In genomic region chr10:100625821-100626220, GRCh38 we compare ENCODE assay signal across 20 cellular contexts.
"Had no signal": no experiment of that assay in that cellular context is flagged by ENCODE, and none has a peak within 500 bp of the region (broad histone marks: within the 10 kb centered on the region; RNA-seq: fewer than 3 reads in every experiment).

No MANE protein-coding gene starts in this region.

- DNase-seq: activated B cell treated with CpG ODN at 0.5 μM for 24 hours; activated CD4-positive, alpha-beta memory T cell treated with anti-CD3 and anti-CD28 coated beads, Interleukin-2, amount 10 ng/mL, durations not matched to agents 7 days and 5 days; activated CD4-positive, alpha-beta T cell treated with anti-CD3 and anti-CD28 coated beads for 48 hours; activated CD8-positive, alpha-beta memory T cell treated with anti-CD3 and anti-CD28 coated beads, Interleukin-2, amount 10 ng/mL, durations not matched to agents 7 days and 5 days; amniotic stem cell; dermis blood vessel endothelial cell; effector memory CD8-positive, alpha-beta T cell; foreskin melanocyte; hypothalamus; psoas muscle; right cardiac atrium; stimulated activated CD4-positive, alpha-beta T cell treated with anti-CD3 and anti-CD28 coated beads, Interleukin-15, amount 100 ng/mL, for 24 hours; stimulated activated CD4-positive, alpha-beta T cell treated with anti-CD3 and anti-CD28 coated beads, Interleukin-2, amount 100 ng/mL, for 48 hours; SW 1271 had no signal

- H3K4me1 Mint-ChIP-seq: activated B cell treated with CpG ODN at 0.5 μM for 24 hours had no signal

- H3K9me3 ChIP-seq: psoas muscle, tibial nerve had no signal

- H3K4me1 ChIP-seq: psoas muscle, tibial nerve had no signal

- H3K4me3 ChIP-seq: lung, psoas muscle, skin epidermis, tibial nerve had no signal

- H3K27ac ChIP-seq: psoas muscle, skin epidermis, tibial nerve had no signal

- H3K27ac Mint-ChIP-seq: activated B cell treated with CpG ODN at 0.5 μM for 24 hours; activated CD4-positive, alpha-beta memory T cell treated with anti-CD3 and anti-CD28 coated beads, Interleukin-2, amount 10 ng/mL, durations not matched to agents 7 days and 5 days; activated CD8-positive, alpha-beta memory T cell treated with anti-CD3 and anti-CD28 coated beads, Interleukin-2, amount 10 ng/mL, durations not matched to agents 7 days and 5 days; activated naive CD8-positive, alpha-beta T cell; effector memory CD8-positive, alpha-beta T cell; stimulated activated naive CD8-positive, alpha-beta T cell treated with anti-CD3 and anti-CD28 coated beads, Interleukin-15, Interleukin-2, amounts not matched to agents 100 ng/mL and 50 ng/mL, for 24 hours; T-helper 2 cell treated with Interferon-gamma antibody and Interleukin-4, amounts not matched to agents 5 μg/mL and 100 μg/mL, for 36 hours had no signal

- H3K9me3 Mint-ChIP-seq: activated B cell treated with CpG ODN at 0.5 μM for 24 hours; activated CD4-positive, alpha-beta memory T cell treated with anti-CD3 and anti-CD28 coated beads, Interleukin-2, amount 10 ng/mL, durations not matched to agents 7 days and 5 days; effector memory CD8-positive, alpha-beta T cell; stimulated activated naive CD8-positive, alpha-beta T cell treated with anti-CD3 and anti-CD28 coated beads, Interleukin-15, Interleukin-2, amounts not matched to agents 100 ng/mL and 50 ng/mL, for 24 hours; T-helper 2 cell treated with Interferon-gamma antibody and Interleukin-4, amounts not matched to agents 5 μg/mL and 100 μg/mL, for 36 hours had no signal

- H3K4me3 Mint-ChIP-seq: activated B cell treated with CpG ODN at 0.5 μM for 24 hours; activated CD4-positive, alpha-beta memory T cell treated with anti-CD3 and anti-CD28 coated beads, Interleukin-2, amount 10 ng/mL, durations not matched to agents 7 days and 5 days; activated CD8-positive, alpha-beta memory T cell treated with anti-CD3 and anti-CD28 coated beads, Interleukin-2, amount 10 ng/mL, durations not matched to agents 7 days and 5 days; activated naive CD8-positive, alpha-beta T cell; effector memory CD8-positive, alpha-beta T cell; stimulated activated naive CD8-positive, alpha-beta T cell treated with anti-CD3 and anti-CD28 coated beads, Interleukin-15, Interleukin-2, amounts not matched to agents 100 ng/mL and 50 ng/mL, for 24 hours; T-helper 2 cell treated with Interferon-gamma antibody and Interleukin-4, amounts not matched to agents 5 μg/mL and 100 μg/mL, for 36 hours had no signal

- H3K36me3 Mint-ChIP-seq: activated CD8-positive, alpha-beta memory T cell treated with anti-CD3 and anti-CD28 coated beads, Interleukin-2, amount 10 ng/mL, durations not matched to agents 7 days and 5 days had no signal

- H3K36me3 ChIP-seq: tibial nerve had no signal
